In genomic region chr3:112293368-112294321, GRCh38 we compare ENCODE assay signal across 8 cellular contexts. TPM values are rescaled to one million over a fixed set of nuclear protein-coding genes. Genes with fewer than 3 reads are reported as not detected.
DNase-seq lines count a peak whose midpoint lies in the region; ATAC-seq and TF ChIP-seq lines count a peak whose summit lies in the region.

Gene SLC9C1, minus strand, starts transcription at chr3:112294216. Its CDS starts 7,425 bp downstream, at chr3:112286791.

- in situ Hi-C loops in GM13976 (cut with MboI; ENCODE audit: low sequenced_read_pairs, unreplicated experiment), result no loop called here

- H3K9me3 ChIP-seq in neural progenitor cell (ENCODE audit: low read depth), result peaks cover 3% of the 10 kb centered on the region

- H3K4me1 ChIP-seq in neural progenitor cell, result peaks cover 13% of the 10 kb centered on the region

- H3K9ac ChIP-seq in neural progenitor cell, result no peak within 1 kb of the TSS

- TF ChIP-seq CTCF in AG10803 (conservative IDR thresholded peaks at IDR 0.05; ENCODE audit: low read length) (peak; percentile 77), GM13976 (IDR thresholded peaks at IDR 0.05; ENCODE audit: borderline replicate concordance, control extremely low read depth, extremely low read depth, insufficient read depth, missing control alignments) (peak; percentile 44), neural progenitor cell (IDR thresholded peaks at IDR 0.05) (peak; percentile 82)

- H3K4me1 Mint-ChIP-seq in neural progenitor cell, result peaks cover 12% of the 10 kb centered on the region

- H3K36me3 ChIP-seq in neural progenitor cell, result no peaks in the 10 kb centered on the region

- peak; percentile 71 for ATAC-seq in HG03378 (IDR thresholded peaks at IDR 0.05; ENCODE audit: unreplicated experiment)
- no peak for ATAC-seq in HG03565 (IDR thresholded peaks at IDR 0.05; ENCODE audit: unreplicated experiment)

- H3K36me3 Mint-ChIP-seq in neural progenitor cell, result no peaks in the 10 kb centered on the region

- no peaks in the 10 kb centered on the region for H3K79me2 ChIP-seq in neural progenitor cell (ENCODE audit: low read depth)

- peak within 1 kb of the TSS; percentile 53 for H3K27ac ChIP-seq in neural progenitor cell

- H3F3A ChIP-seq in neural progenitor cell (ENCODE audit: low read depth), result peaks cover 10% of the 10 kb centered on the region

- no peaks in the 10 kb centered on the region for H3K27me3 Mint-ChIP-seq in neural progenitor cell (ENCODE audit: insufficient read depth, low read depth)

- peak within 1 kb of the TSS; percentile 64 for H3K4me2 ChIP-seq in neural progenitor cell

- no peaks in the 10 kb centered on the region for H4K20me1 ChIP-seq in neural progenitor cell (ENCODE audit: low read depth)

- H3K4me3 ChIP-seq in AG10803 (ENCODE audit: low read length) (peak within 1 kb of the TSS; percentile 61), neural progenitor cell (peak within 1 kb of the TSS; percentile 14)

- H3K27me3 ChIP-seq in neural progenitor cell, result no peaks in the 10 kb centered on the region

- H3K4me3 Mint-ChIP-seq in neural progenitor cell, result peak within 1 kb of the TSS; percentile 79

- peak within 1 kb of the TSS; percentile 99 for H3K27ac Mint-ChIP-seq in neural progenitor cell

- peak within 1 kb of the TSS; percentile 97 for H2AFZ ChIP-seq in neural progenitor cell (replicated peaks)

- DNase-seq in AG10803 (ENCODE audit: low read depth) (peak; percentile 73), GM13976 (ENCODE audit: low spot score) (peak; percentile 53), NCI-H748 treated with DMSO at 0.1 percent for 48 hours (lab: John Stamatoyannopoulos, UW) (peak; percentile 38), foreskin melanocyte (peak; percentile 100), neural progenitor cell (ENCODE audit: low spot score) (peak; percentile 74)
- peak; percentile 20 for DNase-seq in activated naive CD4-positive, alpha-beta T cell treated with anti-CD3 and anti-CD28 coated beads, Interleukin-2, amount 50 U/mL, for 16 hours

- peaks cover 6% of the 10 kb centered on the region for H3K9me3 Mint-ChIP-seq in neural progenitor cell

RNA-seq across cellular contexts. Expression of gene SLC9C1, which starts in this region (rescaled TPM):
- 0.31 and 1.3 TPM in 2 replicates for total RNA-seq in neural progenitor cell (ENCODE audit: low replicate concordance)

Comparison
In these comparisons a context has a peak if more than half of its experiments do, and no peak if none do; other contexts are left out.
1. DNase-seq: peak in every context shown above with its lines; median percentile 100 in foreskin melanocyte; 74 in neural progenitor cell; 73 in AG10803; 53 in GM13976; 38 in NCI-H748 treated with DMSO at 0.1 percent for 48 hours; 20 in activated naive CD4-positive, alpha-beta T cell treated with anti-CD3 and anti-CD28 coated beads, Interleukin-2, amount 50 U/mL, for 16 hours.